1 cellular context compared by ENCODE assay signal in genomic region chr1:156002182-156002911, GRCh38.
TF ChIP-seq lines count a peak whose summit lies in the region.

No MANE protein-coding gene starts in this region.

TF ChIP-seq in HCT116, 20 proteins besides CTCF, POLR2A, EP300 and RAD21 (continued from another document):
- TF ChIP-seq CEBPB (IDR thresholded peaks at IDR 0.05; ENCODE audit: low read depth) (no peak), ZBTB33 (IDR thresholded peaks at IDR 0.05; ENCODE audit: extremely low read depth, insufficient replicate concordance, low read length) (no peak), EZH2phosphoT487 (IDR thresholded peaks at IDR 0.05; ENCODE audit: borderline replicate concordance) (no peak), MAX (IDR thresholded peaks at IDR 0.05) (no peak), TCF7L2 (IDR thresholded peaks at IDR 0.05; ENCODE audit: borderline replicate concordance, extremely low read depth, insufficient read depth, insufficient read length) (no peak)
